2 cellular contexts compared by ENCODE assay signal in genomic region chr3:73069775-73070444, GRCh38.
TF ChIP-seq lines count a peak whose summit lies in the region.

No MANE protein-coding gene starts in this region.

TF ChIP-seq in HCT116, 20 proteins besides CTCF, POLR2A, EP300 and RAD21 (continued from another document):
- no peak for TF ChIP-seq ZFX (IDR thresholded peaks at IDR 0.05)
- TF ChIP-seq CEBPB (IDR thresholded peaks at IDR 0.05; ENCODE audit: low read depth), result no peak
- no peak for TF ChIP-seq ELF1 (IDR thresholded peaks at IDR 0.05; ENCODE audit: borderline replicate concordance, low read depth)
- no peak for TF ChIP-seq EZH2phosphoT487 (IDR thresholded peaks at IDR 0.05; ENCODE audit: borderline replicate concordance)
- TF ChIP-seq SIN3A (IDR thresholded peaks at IDR 0.05; ENCODE audit: low read depth), result no peak
- no peak for TF ChIP-seq SRF (IDR thresholded peaks at IDR 0.05; ENCODE audit: low read depth)
- TF ChIP-seq ZNF274 (IDR thresholded peaks at IDR 0.05; ENCODE audit: low read depth, low read length), result no peak

TF ChIP-seq in H1, 55 proteins besides CTCF, POLR2A, EP300 and RAD21:
- TF ChIP-seq POLR2AphosphoS5 (IDR thresholded peaks at IDR 0.05; ENCODE audit: low read depth, low read length), result peak; percentile 65; the same call in 1 of the 2 replicates
- no peak for TF ChIP-seq USF2 (IDR thresholded peaks at IDR 0.05; ENCODE audit: low read length)
